ENCODE assay signal across 9 cellular contexts in the genomic region with DNA sequence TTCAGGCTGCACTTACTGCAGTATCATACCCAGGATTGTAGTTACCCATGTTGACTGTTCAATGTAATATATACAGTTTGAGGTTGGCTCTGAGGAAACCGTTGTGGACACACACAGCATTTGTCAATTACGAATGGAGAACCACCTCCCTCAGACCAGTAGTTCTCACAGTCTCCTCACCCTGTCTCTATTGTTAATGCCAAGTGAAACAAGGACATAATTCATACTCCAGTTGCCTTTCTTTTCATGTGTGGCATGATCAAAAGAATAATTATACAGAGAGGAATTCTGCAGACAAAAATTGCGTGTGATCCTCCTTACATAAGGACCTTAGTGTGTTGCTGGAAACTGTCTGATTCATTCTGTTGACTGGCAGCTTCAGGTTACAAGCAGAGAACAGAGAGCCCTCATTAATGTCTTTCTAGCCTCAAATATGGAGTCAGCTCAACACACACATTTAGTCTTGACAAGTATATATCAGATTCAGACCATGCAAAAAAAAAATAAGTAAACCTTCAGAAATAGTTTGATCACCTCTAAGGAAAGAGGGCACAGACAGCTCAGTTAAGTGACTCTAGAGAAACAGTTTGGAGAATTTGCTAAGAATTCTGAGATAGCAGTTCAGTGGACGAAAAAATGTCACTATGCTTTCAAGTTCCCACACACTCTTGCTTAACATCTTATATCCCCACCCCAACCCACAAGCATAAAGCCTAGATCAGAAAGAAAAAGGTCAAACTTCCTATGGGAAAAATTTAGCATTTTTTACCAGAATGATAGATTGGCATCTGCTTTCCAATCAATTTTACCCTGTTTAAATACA.
DNase-seq lines count a peak whose midpoint lies in the region; ATAC-seq and TF ChIP-seq lines count a peak whose summit lies in the region.
"Had no signal": no experiment of that assay in that cellular context is flagged by ENCODE, and none has a peak within 500 bp of the region (broad histone marks: within the 10 kb centered on the region; RNA-seq: fewer than 3 reads in every experiment).

No MANE protein-coding gene starts in this region.

- H3K9ac ChIP-seq in neural progenitor cell = no peak overlapping the region
- no peak overlapping the region for H3K9ac ChIP-seq in colonic mucosa (ENCODE audit: low read depth in 2 of 2, low read length in 2 of 2)

- H3K79me2 ChIP-seq in neural progenitor cell (ENCODE audit: low read depth) = no peaks in the 10 kb centered on the region

- H3K27me3 ChIP-seq in breast epithelium (no peaks in the 10 kb centered on the region), neural progenitor cell (no peaks in the 10 kb centered on the region), colonic mucosa (no peaks in the 10 kb centered on the region)
- H3K27me3 ChIP-seq: transverse colon had no signal

- no peak for TF ChIP-seq POLR2A in breast epithelium (IDR thresholded peaks at IDR 0.05)

- DNase-seq in DMS153 (lab: John Stamatoyannopoulos, UW) (peak; percentile 48), NCI-H1436 (lab: John Stamatoyannopoulos, UW) (peak; percentile 1), breast epithelium (ENCODE audit: low spot score in 2 of 2) (no peak), neural progenitor cell (ENCODE audit: low spot score) (no peak), colonic mucosa (no peak), NAMALWA (ENCODE audit: low spot score) (no peak), NCI-H1048 (lab: John Stamatoyannopoulos, UW) (no peak)
- DNase-seq: transverse colon had no signal

- no peaks in the 10 kb centered on the region for H3K9me3 ChIP-seq in breast epithelium
- H3K9me3 ChIP-seq in neural progenitor cell (ENCODE audit: low read depth) = no peaks in the 10 kb centered on the region
- no peaks in the 10 kb centered on the region for H3K9me3 ChIP-seq in colonic mucosa
- H3K9me3 ChIP-seq: transverse colon had no signal

- no peaks in the 10 kb centered on the region for H3K9me3 Mint-ChIP-seq in neural progenitor cell

- H3K4me1 Mint-ChIP-seq in neural progenitor cell = peaks cover 42% of the 10 kb centered on the region

- no peak overlapping the region for H3K4me3 Mint-ChIP-seq in neural progenitor cell

- H3K4me2 ChIP-seq in neural progenitor cell = no peak overlapping the region

- H3K4me1 ChIP-seq in breast epithelium (peaks cover 0 to 17% of the 10 kb centered on the region in 2 donors), neural progenitor cell (peaks cover 18% of the 10 kb centered on the region), colonic mucosa (peaks cover 8% of the 10 kb centered on the region)

- no peaks in the 10 kb centered on the region for H4K20me1 ChIP-seq in neural progenitor cell (ENCODE audit: low read depth)

- peaks cover 12% of the 10 kb centered on the region for H3F3A ChIP-seq in neural progenitor cell (ENCODE audit: low read depth)

- intact Hi-C loops in breast epithelium (cut with DNase I; ENCODE audit: low total_unique reads) (no loop called here), colonic mucosa (cut with DNase I) (no loop called here)

- H3K36me3 ChIP-seq in breast epithelium (no peaks in the 10 kb centered on the region), neural progenitor cell (no peaks in the 10 kb centered on the region), colonic mucosa (no peaks in the 10 kb centered on the region)
- H3K36me3 ChIP-seq: transverse colon had no signal

- no peak overlapping the region for H2AFZ ChIP-seq in neural progenitor cell (replicated peaks)

- TF ChIP-seq CTCF in breast epithelium (IDR thresholded peaks at IDR 0.05) (no peak), neural progenitor cell (IDR thresholded peaks at IDR 0.05) (no peak), colonic mucosa (IDR thresholded peaks at IDR 0.05) (no peak)

- peak overlapping the region; percentile 92 for H3K27ac Mint-ChIP-seq in neural progenitor cell

- ATAC-seq in HG03108 (IDR thresholded peaks at IDR 0.05; ENCODE audit: unreplicated experiment) = no peak

- H3K27me3 Mint-ChIP-seq in neural progenitor cell (ENCODE audit: insufficient read depth, low read depth) = no peaks in the 10 kb centered on the region

- no peaks in the 10 kb centered on the region for H3K36me3 Mint-ChIP-seq in neural progenitor cell

- no peak overlapping the region for H3K4me3 ChIP-seq in breast epithelium
- H3K4me3 ChIP-seq in neural progenitor cell = no peak overlapping the region
- no peak overlapping the region for H3K4me3 ChIP-seq in colonic mucosa
- H3K4me3 ChIP-seq: transverse colon had no signal

- H3K27ac ChIP-seq in breast epithelium = peak overlapping the region; percentile 78 to 85
- H3K27ac ChIP-seq in neural progenitor cell = no peak overlapping the region
- H3K27ac ChIP-seq in colonic mucosa = no peak overlapping the region
- H3K27ac ChIP-seq: transverse colon had no signal

Comparison
In these comparisons a context has a peak if more than half of its experiments do, and no peak if none do; other contexts are left out.
1. DNase-seq: peak in DMS153 (single experiment) and NCI-H1436 (single experiment); none in breast epithelium (0 of 2), neural progenitor cell (single experiment), colonic mucosa (single experiment), NAMALWA (single experiment) and NCI-H1048 (single experiment).
2. H3K27ac ChIP-seq: peak in breast epithelium (2 of 2); none in neural progenitor cell (single experiment) and colonic mucosa (single experiment).